In genomic region chr1:208445710-208446702, GRCh38 we compare ENCODE assay signal across 1 cellular context.
TF ChIP-seq lines count a peak whose summit lies in the region.

No MANE protein-coding gene starts in this region.

TF ChIP-seq in SK-N-SH, 30 proteins besides CTCF, POLR2A, EP300 and RAD21 (continued from another document):
- TF ChIP-seq, protein P1, sequence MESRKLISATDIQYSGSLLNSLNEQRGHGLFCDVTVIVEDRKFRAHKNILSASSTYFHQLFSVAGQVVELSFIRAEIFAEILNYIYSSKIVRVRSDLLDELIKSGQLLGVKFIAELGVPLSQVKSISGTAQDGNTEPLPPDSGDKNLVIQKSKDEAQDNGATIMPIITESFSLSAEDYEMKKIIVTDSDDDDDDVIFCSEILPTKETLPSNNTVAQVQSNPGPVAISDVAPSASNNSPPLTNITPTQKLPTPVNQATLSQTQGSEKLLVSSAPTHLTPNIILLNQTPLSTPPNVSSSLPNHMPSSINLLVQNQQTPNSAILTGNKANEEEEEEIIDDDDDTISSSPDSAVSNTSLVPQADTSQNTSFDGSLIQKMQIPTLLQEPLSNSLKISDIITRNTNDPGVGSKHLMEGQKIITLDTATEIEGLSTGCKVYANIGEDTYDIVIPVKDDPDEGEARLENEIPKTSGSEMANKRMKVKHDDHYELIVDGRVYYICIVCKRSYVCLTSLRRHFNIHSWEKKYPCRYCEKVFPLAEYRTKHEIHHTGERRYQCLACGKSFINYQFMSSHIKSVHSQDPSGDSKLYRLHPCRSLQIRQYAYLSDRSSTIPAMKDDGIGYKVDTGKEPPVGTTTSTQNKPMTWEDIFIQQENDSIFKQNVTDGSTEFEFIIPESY (IDR thresholded peaks at IDR 0.05; ENCODE audit: borderline replicate concordance, low read depth), result no peak
- TF ChIP-seq REST (IDR thresholded peaks at IDR 0.05; ENCODE audit: low read depth, low read length) (no peak), SMC3 (IDR thresholded peaks at IDR 0.05; ENCODE audit: low read depth, low read length) (no peak), FOXM1 (IDR thresholded peaks at IDR 0.05; ENCODE audit: low read depth) (no peak), JUND (IDR thresholded peaks at IDR 0.05) (no peak), RCOR1 (IDR thresholded peaks at IDR 0.05; ENCODE audit: low read length) (no peak; the same call in 1 of the 2 replicates)
